ENCODE assay signal across 1 cellular context in the genomic region with DNA sequence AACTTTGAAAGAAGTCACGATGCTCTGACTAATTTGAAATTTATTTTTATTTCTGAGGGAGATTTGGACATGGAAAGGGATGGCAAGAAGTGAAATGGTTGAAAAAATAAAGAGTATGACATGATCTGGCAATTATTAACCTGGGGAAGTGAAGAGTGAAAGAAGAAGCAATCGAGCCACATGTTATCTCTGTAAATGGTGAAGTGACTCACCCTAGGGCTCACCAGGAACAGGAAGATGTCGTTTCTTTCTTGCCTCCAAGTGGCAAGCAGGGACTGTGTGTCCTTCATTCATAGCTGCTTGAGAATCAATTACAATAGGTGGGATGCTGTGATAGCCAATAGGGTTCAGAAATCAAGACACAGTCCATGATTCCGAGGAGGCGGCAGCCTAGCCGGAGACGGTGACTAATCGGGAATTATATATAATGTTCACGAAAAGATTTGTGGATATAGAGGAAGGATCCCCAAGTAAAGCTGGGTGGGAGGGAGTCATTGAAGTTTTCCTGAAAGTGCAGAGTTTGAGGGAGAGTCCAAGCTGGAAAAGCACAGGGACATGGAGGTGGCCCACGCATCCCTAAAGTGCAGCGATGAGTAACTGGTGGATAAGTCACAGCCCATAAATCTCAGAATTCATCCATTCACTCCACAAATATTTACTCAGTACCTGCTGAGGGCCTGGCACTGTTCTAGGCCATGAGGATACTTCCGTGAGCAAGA.
TF ChIP-seq lines count a peak whose summit lies in the region.

No MANE protein-coding gene starts in this region.

TF ChIP-seq in HEK293, 187 proteins besides CTCF, POLR2A, EP300 and RAD21 (continued from another document and continues in another):
- TF ChIP-seq, protein P1, sequence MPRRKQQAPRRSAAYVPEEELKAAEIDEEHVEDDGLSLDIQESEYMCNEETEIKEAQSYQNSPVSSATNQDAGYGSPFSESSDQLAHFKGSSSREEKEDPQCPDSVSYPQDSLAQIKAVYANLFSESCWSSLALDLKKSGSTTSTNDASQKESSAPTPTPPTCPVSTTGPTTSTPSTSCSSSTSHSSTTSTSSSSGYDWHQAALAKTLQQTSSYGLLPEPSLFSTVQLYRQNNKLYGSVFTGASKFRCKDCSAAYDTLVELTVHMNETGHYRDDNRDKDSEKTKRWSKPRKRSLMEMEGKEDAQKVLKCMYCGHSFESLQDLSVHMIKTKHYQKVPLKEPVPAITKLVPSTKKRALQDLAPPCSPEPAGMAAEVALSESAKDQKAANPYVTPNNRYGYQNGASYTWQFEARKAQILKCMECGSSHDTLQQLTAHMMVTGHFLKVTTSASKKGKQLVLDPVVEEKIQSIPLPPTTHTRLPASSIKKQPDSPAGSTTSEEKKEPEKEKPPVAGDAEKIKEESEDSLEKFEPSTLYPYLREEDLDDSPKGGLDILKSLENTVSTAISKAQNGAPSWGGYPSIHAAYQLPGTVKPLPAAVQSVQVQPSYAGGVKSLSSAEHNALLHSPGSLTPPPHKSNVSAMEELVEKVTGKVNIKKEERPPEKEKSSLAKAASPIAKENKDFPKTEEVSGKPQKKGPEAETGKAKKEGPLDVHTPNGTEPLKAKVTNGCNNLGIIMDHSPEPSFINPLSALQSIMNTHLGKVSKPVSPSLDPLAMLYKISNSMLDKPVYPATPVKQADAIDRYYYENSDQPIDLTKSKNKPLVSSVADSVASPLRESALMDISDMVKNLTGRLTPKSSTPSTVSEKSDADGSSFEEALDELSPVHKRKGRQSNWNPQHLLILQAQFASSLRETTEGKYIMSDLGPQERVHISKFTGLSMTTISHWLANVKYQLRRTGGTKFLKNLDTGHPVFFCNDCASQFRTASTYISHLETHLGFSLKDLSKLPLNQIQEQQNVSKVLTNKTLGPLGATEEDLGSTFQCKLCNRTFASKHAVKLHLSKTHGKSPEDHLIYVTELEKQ (tag by site-specific recombination; IDR thresholded peaks at IDR 0.05; ENCODE audit: borderline replicate concordance), result peak; percentile 67; the same call in 1 of the 2 replicates
- TF ChIP-seq RBAK (tag by site-specific recombination; IDR thresholded peaks at IDR 0.05) (no peak), ZBTB48 (tag by site-specific recombination; IDR thresholded peaks at IDR 0.05) (peak; percentile 76), ZNF366 (tag by site-specific recombination; conservative IDR thresholded peaks at IDR 0.05) (peak; percentile 60; the same call in 1 of the 2 replicates), WT1 (tag by site-specific recombination; IDR thresholded peaks at IDR 0.05) (peak; percentile 40; the same call in 1 of the 2 replicates), GLIS1 (tag by site-specific recombination; IDR thresholded peaks at IDR 0.05) (peak; percentile 68), ZNF184 (tag by site-specific recombination; IDR thresholded peaks at IDR 0.05) (peak; percentile 62; the same call in 1 of the 2 replicates), ZNF843 (tag by site-specific recombination; IDR thresholded peaks at IDR 0.05) (peak; percentile 51), ZBTB20 (tag by site-specific recombination; IDR thresholded peaks at IDR 0.05) (0 out of 2 replicates have a peak, but pooled peaks have one; percentile 16), ZIC2 (tag by site-specific recombination; IDR thresholded peaks at IDR 0.05) (peak; percentile 63), SCRT2 (tag by site-specific recombination; IDR thresholded peaks at IDR 0.05) (peak; percentile 81), ZFP37 (tag by site-specific recombination; IDR thresholded peaks at IDR 0.05) (peak; percentile 44; the same call in 1 of the 2 replicates), SP7 (tag by site-specific recombination; IDR thresholded peaks at IDR 0.05) (peak; percentile 68), ZNF596 (tag by site-specific recombination; IDR thresholded peaks at IDR 0.05) (no peak), SALL2 (tag by site-specific recombination; IDR thresholded peaks at IDR 0.05; ENCODE audit: borderline replicate concordance) (no peak), ZNF670 (tag by site-specific recombination; IDR thresholded peaks at IDR 0.05; ENCODE audit: low read depth) (no peak), EGR2 (tag by site-specific recombination; IDR thresholded peaks at IDR 0.05; ENCODE audit: low read depth) (peak; percentile 61; the same call in 1 of the 2 replicates), ZNF24 (tag by site-specific recombination; IDR thresholded peaks at IDR 0.05) (peak; percentile 80), ZNF629 (tag by site-specific recombination; IDR thresholded peaks at IDR 0.05) (peak; percentile 84), ZNF747 (tag by site-specific recombination; IDR thresholded peaks at IDR 0.05) (no peak), ZNF112 (tag by site-specific recombination; IDR thresholded peaks at IDR 0.05) (no peak), ZNF335 (tag by site-specific recombination; conservative IDR thresholded peaks at IDR 0.05) (no peak; the same call in 1 of the 2 replicates), ZNF692 (tag by site-specific recombination; IDR thresholded peaks at IDR 0.05) (0 out of 2 replicates have a peak, but pooled peaks have one; percentile 22), ZSCAN23 (tag by site-specific recombination; IDR thresholded peaks at IDR 0.05) (peak; percentile 61; the same call in 1 of the 2 replicates), GLI2 (tag by site-specific recombination; IDR thresholded peaks at IDR 0.05; ENCODE audit: borderline replicate concordance, low read depth) (peak; percentile 55; the same call in 1 of the 2 replicates), ZNF660 (tag by site-specific recombination; IDR thresholded peaks at IDR 0.05) (peak; percentile 78; the same call in 1 of the 2 replicates), KLF10 (tag by site-specific recombination; IDR thresholded peaks at IDR 0.05) (peak; percentile 41; the same call in 1 of the 2 replicates), ZNF146 (tag by site-specific recombination; IDR thresholded peaks at IDR 0.05) (no peak), KLF17 (tag by site-specific recombination; IDR thresholded peaks at IDR 0.05) (peak; percentile 83; the same call in 1 of the 2 replicates), ZFP69B (tag by site-specific recombination; IDR thresholded peaks at IDR 0.05) (0 out of 2 replicates have a peak, but pooled peaks have one; percentile 30), ZNF560 (tag by site-specific recombination; IDR thresholded peaks at IDR 0.05; ENCODE audit: borderline replicate concordance) (no peak), ZNF10 (tag by site-specific recombination; IDR thresholded peaks at IDR 0.05) (peak; percentile 87), FEZF1 (tag by site-specific recombination; IDR thresholded peaks at IDR 0.05) (peak; percentile 91)
- TF ChIP-seq, protein P2, sequence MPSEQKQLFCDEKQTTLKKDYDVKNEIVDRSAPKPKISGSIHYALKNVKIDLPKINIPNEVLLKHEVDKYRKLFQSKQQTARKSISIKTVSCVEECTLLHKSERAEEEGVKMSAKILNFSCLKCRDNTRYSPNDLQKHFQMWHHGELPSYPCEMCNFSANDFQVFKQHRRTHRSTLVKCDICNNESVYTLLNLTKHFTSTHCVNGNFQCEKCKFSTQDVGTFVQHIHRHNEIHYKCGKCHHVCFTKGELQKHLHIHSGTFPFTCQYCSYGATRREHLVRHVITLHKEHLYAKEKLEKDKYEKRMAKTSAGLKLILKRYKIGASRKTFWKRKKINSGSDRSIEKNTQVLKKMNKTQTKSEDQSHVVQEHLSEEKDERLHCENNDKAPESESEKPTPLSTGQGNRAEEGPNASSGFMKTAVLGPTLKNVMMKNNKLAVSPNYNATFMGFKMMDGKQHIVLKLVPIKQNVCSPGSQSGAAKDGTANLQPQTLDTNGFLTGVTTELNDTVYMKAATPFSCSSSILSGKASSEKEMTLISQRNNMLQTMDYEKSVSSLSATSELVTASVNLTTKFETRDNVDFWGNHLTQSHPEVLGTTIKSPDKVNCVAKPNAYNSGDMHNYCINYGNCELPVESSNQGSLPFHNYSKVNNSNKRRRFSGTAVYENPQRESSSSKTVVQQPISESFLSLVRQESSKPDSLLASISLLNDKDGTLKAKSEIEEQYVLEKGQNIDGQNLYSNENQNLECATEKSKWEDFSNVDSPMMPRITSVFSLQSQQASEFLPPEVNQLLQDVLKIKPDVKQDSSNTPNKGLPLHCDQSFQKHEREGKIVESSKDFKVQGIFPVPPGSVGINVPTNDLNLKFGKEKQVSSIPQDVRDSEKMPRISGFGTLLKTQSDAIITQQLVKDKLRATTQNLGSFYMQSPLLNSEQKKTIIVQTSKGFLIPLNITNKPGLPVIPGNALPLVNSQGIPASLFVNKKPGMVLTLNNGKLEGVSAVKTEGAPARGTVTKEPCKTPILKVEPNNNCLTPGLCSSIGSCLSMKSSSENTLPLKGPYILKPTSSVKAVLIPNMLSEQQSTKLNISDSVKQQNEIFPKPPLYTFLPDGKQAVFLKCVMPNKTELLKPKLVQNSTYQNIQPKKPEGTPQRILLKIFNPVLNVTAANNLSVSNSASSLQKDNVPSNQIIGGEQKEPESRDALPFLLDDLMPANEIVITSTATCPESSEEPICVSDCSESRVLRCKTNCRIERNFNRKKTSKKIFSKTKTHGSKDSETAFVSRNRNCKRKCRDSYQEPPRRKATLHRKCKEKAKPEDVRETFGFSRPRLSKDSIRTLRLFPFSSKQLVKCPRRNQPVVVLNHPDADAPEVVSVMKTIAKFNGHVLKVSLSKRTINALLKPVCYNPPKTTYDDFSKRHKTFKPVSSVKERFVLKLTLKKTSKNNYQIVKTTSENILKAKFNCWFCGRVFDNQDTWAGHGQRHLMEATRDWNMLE (tag by site-specific recombination; conservative IDR thresholded peaks at IDR 0.05; ENCODE audit: low read depth), result no peak; the same call in none of the 2 replicates
- TF ChIP-seq, protein P3, sequence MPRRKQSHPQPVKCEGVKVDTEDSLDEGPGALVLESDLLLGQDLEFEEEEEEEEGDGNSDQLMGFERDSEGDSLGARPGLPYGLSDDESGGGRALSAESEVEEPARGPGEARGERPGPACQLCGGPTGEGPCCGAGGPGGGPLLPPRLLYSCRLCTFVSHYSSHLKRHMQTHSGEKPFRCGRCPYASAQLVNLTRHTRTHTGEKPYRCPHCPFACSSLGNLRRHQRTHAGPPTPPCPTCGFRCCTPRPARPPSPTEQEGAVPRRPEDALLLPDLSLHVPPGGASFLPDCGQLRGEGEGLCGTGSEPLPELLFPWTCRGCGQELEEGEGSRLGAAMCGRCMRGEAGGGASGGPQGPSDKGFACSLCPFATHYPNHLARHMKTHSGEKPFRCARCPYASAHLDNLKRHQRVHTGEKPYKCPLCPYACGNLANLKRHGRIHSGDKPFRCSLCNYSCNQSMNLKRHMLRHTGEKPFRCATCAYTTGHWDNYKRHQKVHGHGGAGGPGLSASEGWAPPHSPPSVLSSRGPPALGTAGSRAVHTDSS (tag by site-specific recombination; IDR thresholded peaks at IDR 0.05), result no peak
- TF ChIP-seq, protein P4, sequence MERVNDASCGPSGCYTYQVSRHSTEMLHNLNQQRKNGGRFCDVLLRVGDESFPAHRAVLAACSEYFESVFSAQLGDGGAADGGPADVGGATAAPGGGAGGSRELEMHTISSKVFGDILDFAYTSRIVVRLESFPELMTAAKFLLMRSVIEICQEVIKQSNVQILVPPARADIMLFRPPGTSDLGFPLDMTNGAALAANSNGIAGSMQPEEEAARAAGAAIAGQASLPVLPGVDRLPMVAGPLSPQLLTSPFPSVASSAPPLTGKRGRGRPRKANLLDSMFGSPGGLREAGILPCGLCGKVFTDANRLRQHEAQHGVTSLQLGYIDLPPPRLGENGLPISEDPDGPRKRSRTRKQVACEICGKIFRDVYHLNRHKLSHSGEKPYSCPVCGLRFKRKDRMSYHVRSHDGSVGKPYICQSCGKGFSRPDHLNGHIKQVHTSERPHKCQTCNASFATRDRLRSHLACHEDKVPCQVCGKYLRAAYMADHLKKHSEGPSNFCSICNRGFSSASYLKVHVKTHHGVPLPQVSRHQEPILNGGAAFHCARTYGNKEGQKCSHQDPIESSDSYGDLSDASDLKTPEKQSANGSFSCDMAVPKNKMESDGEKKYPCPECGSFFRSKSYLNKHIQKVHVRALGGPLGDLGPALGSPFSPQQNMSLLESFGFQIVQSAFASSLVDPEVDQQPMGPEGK (tag by site-specific recombination; IDR thresholded peaks at IDR 0.05), result peak; percentile 34; the same call in 1 of the 2 replicates
- TF ChIP-seq, protein P5, sequence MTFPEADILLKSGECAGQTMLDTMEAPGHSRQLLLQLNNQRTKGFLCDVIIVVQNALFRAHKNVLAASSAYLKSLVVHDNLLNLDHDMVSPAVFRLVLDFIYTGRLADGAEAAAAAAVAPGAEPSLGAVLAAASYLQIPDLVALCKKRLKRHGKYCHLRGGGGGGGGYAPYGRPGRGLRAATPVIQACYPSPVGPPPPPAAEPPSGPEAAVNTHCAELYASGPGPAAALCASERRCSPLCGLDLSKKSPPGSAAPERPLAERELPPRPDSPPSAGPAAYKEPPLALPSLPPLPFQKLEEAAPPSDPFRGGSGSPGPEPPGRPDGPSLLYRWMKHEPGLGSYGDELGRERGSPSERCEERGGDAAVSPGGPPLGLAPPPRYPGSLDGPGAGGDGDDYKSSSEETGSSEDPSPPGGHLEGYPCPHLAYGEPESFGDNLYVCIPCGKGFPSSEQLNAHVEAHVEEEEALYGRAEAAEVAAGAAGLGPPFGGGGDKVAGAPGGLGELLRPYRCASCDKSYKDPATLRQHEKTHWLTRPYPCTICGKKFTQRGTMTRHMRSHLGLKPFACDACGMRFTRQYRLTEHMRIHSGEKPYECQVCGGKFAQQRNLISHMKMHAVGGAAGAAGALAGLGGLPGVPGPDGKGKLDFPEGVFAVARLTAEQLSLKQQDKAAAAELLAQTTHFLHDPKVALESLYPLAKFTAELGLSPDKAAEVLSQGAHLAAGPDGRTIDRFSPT (tag by site-specific recombination; IDR thresholded peaks at IDR 0.05), result 0 out of 2 replicates have a peak, but pooled peaks have one; percentile 26
- TF ChIP-seq, protein P6, sequence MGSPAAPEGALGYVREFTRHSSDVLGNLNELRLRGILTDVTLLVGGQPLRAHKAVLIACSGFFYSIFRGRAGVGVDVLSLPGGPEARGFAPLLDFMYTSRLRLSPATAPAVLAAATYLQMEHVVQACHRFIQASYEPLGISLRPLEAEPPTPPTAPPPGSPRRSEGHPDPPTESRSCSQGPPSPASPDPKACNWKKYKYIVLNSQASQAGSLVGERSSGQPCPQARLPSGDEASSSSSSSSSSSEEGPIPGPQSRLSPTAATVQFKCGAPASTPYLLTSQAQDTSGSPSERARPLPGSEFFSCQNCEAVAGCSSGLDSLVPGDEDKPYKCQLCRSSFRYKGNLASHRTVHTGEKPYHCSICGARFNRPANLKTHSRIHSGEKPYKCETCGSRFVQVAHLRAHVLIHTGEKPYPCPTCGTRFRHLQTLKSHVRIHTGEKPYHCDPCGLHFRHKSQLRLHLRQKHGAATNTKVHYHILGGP (tag by site-specific recombination; IDR thresholded peaks at IDR 0.05), result peak; percentile 78
